9 cellular contexts compared by ENCODE assay signal in the genomic region with DNA sequence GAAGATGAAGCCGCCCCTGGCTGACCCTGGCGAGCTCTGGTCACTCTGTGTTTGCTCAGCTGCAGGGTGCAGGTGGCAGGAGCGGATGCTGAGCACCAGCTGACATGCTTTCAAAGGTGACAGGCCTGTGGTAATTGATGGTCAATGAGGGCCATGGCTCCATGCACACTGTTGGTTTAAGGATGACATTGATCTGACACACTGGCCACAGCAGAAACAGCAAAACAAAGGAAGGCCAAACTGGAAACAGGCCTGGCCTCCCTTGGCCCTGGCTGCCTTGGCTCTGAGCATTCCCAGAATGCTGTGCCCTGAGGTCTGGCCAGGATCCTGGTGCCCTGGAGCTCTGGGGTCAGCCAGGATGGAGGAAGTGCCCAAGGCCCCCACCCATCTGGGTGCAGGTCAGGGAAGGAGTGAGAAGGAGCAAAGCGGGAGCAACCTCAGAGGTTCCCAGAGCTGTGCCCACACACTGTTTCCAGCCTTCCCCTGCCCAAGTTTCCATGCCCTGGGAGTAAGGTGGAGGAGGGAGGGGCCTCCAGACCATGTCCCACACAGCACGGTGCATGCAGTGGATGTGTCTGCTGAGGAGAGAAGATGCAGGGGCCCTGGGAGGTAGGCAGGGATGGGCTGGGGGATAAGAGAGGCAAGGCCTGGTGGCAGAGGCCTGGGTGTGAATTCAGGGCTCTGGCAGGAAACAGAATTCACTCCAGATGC.
DNase-seq lines count a peak whose midpoint lies in the region; ATAC-seq, FAIRE-seq and TF ChIP-seq lines count a peak whose summit lies in the region.
"Had no signal": no experiment of that assay in that cellular context is flagged by ENCODE, and none has a peak within 500 bp of the region (broad histone marks: within the 10 kb centered on the region; RNA-seq: fewer than 3 reads in every experiment).

No MANE protein-coding gene starts in this region.

- DNase-seq in LHCN-M2 (ENCODE audit: low read depth) (peak; percentile 96), bronchial epithelial cell (ENCODE audit: low read depth) (no peak), thoracic aorta (ENCODE audit: low spot score) (peak; percentile 51), LoVo (ENCODE audit: low spot score) (no peak)
- DNase-seq: erythroblast had no signal

- H3K36me3 ChIP-seq in bronchial epithelial cell (ENCODE audit: control insufficient read depth, insufficient read depth, low read length) = no peaks in the 10 kb centered on the region
- H3K36me3 ChIP-seq in liver (ENCODE audit: control insufficient read depth in 4 of 4, insufficient read depth in 3 of 4, low read depth in 1 of 4, low read length in 3 of 4) = no peaks in the 10 kb centered on the region
- H3K36me3 ChIP-seq in thoracic aorta = no peaks in the 10 kb centered on the region
- H3K36me3 ChIP-seq: HAP-1 had no signal

- TF ChIP-seq RAD21 in liver (IDR thresholded peaks at IDR 0.05) = no peak

- H3K4me3 ChIP-seq in bronchial epithelial cell (ENCODE audit: low read depth, low read length) = no peak overlapping the region
- no peak overlapping the region for H3K4me3 ChIP-seq in liver (ENCODE audit: low read depth in 1 of 3, low read length in 3 of 3)
- no peak overlapping the region for H3K4me3 ChIP-seq in thoracic aorta
- H3K4me3 ChIP-seq: HAP-1 had no signal

- WGBS in liver = 45% methylated on average over 5 of the region's 5 CpGs

- no peak overlapping the region for H3K9ac ChIP-seq in liver (ENCODE audit: low read depth in 1 of 2, low read length in 2 of 2)

- H3K9me3 ChIP-seq in liver (ENCODE audit: control insufficient read depth in 4 of 4, low read length in 3 of 4) (no peaks in the 10 kb centered on the region), thoracic aorta (no peaks in the 10 kb centered on the region)
- H3K9me3 ChIP-seq: HAP-1 had no signal

- H3K4me1 ChIP-seq in liver (ENCODE audit: control insufficient read depth in 4 of 4, insufficient read depth in 4 of 4, low read length in 3 of 4) = peaks cover 0 to 10% (median 9%) of the 10 kb centered on the region in 4 donors
- peaks cover 43 to 93% of the 10 kb centered on the region in 2 donors for H3K4me1 ChIP-seq in thoracic aorta (ENCODE audit: control insufficient read depth in 1 of 2, low read depth in 2 of 2)
- H3K4me1 ChIP-seq: HAP-1 had no signal

- peak; percentile 64 for FAIRE-seq in bronchial epithelial cell (lab: Jason Lieb, UNC)

- H3K27me3 ChIP-seq in bronchial epithelial cell (ENCODE audit: control insufficient read depth, insufficient read depth, low read length) = peaks cover 3% of the 10 kb centered on the region
- no peaks in the 10 kb centered on the region for H3K27me3 ChIP-seq in liver (ENCODE audit: control insufficient read depth in 4 of 4, insufficient read depth in 4 of 4, low read length in 3 of 4)
- no peaks in the 10 kb centered on the region for H3K27me3 ChIP-seq in thoracic aorta (replicated peaks; ENCODE audit: insufficient read depth)

- H3K27ac ChIP-seq in liver (ENCODE audit: low read depth in 1 of 2, low read length in 2 of 2) (no peak overlapping the region), thoracic aorta (peak overlapping the region; percentile 69)

- TF ChIP-seq CTCF in bronchial epithelial cell (IDR thresholded peaks at IDR 0.05; ENCODE audit: insufficient read depth, low read length, severe bottlenecking) (no peak), liver (IDR thresholded peaks at IDR 0.05; ENCODE audit: low read depth, low read length, missing input control) (no peak), thoracic aorta (IDR thresholded peaks at IDR 0.05) (peak; percentile 8)

- ATAC-seq in thoracic aorta (ENCODE audit: insufficient number of reproducible peaks, low FRiP score, low read depth) (peak; percentile 35), GM19351 (IDR thresholded peaks at IDR 0.05; ENCODE audit: unreplicated experiment) (no peak), HG03139 (IDR thresholded peaks at IDR 0.05; ENCODE audit: unreplicated experiment) (no peak)

TF ChIP-seq in liver, 16 proteins besides CTCF, POLR2A, EP300 and RAD21:
- TF ChIP-seq HNF4G (IDR thresholded peaks at IDR 0.05) (no peak), HNF4A (conservative IDR thresholded peaks at IDR 0.05) (peak in 1 of 2 donors; percentile 3), SP1 (IDR thresholded peaks at IDR 0.05) (no peak), ZBTB33 (IDR thresholded peaks at IDR 0.05) (no peak), ATF3 (IDR thresholded peaks at IDR 0.05) (no peak), FOXA2 (IDR thresholded peaks at IDR 0.05) (no peak), GABPA (IDR thresholded peaks at IDR 0.05 in 1 of 2, conservative IDR thresholded peaks at IDR 0.05 in 1 of 2) (no peak), NR2F2 (IDR thresholded peaks at IDR 0.05) (peak; percentile 59), RXRA (IDR thresholded peaks at IDR 0.05) (peak in 1 of 2 donors; percentile 51), REST (IDR thresholded peaks at IDR 0.05) (no peak), YY1 (IDR thresholded peaks at IDR 0.05) (no peak), FOXA1 (IDR thresholded peaks at IDR 0.05) (no peak), JUND (IDR thresholded peaks at IDR 0.05) (no peak), MAX (IDR thresholded peaks at IDR 0.05) (no peak), EGR1 (IDR thresholded peaks at IDR 0.05; ENCODE audit: low read depth in 2 of 2) (no peak), TAF1 (conservative IDR thresholded peaks at IDR 0.05) (no peak)

Comparison
In these comparisons a context has a peak if more than half of its experiments do, and no peak if none do; other contexts are left out.
1. DNase-seq: peak in LHCN-M2 (single experiment) and thoracic aorta (single experiment); none in bronchial epithelial cell (single experiment) and LoVo (single experiment).
2. H3K27ac ChIP-seq: peak in thoracic aorta (2 of 2); none in liver (0 of 2).